Comparison of ENCODE assay signal across 17 cellular contexts in genomic region chr3:32841875-32842505, GRCh38. TPM values are rescaled to one million over a fixed set of nuclear protein-coding genes. Genes with fewer than 3 reads are reported as not detected.
DNase-seq lines count a peak whose midpoint lies in the region; ATAC-seq and TF ChIP-seq lines count a peak whose summit lies in the region.
"Had no signal": no experiment of that assay in that cellular context is flagged by ENCODE, and none has a peak within 500 bp of the region (broad histone marks: within the 10 kb centered on the region; RNA-seq: fewer than 3 reads in every experiment).

No MANE protein-coding gene starts in this region.

- H3K4me1 Mint-ChIP-seq in nephron progenitor cell: peaks cover 92% of the 10 kb centered on the region

- peak overlapping the region; percentile 73 for H3K9ac ChIP-seq in HUES64 (ENCODE audit: low read depth, low read length)

- peak overlapping the region; percentile 98 for H3K27ac Mint-ChIP-seq in nephron progenitor cell
- H3K27ac Mint-ChIP-seq: activated T-cell treated with anti-CD3 and anti-CD28 coated beads, Interleukin-2, amount 50 U/mL, for 24 hours; stimulated activated naive B cell treated with anti-CD40 and anti-IgM and Interleukin-4, amounts not matched to agents 10 μg/mL and 1 μg/mL and 100 μg/mL, for 72 hours had no signal

- H3K4me3 Mint-ChIP-seq in nephron progenitor cell: peak overlapping the region; percentile 58
- H3K4me3 Mint-ChIP-seq: activated T-cell treated with anti-CD3 and anti-CD28 coated beads, Interleukin-2, amount 50 U/mL, for 24 hours; stimulated activated naive B cell treated with anti-CD40 and anti-IgM and Interleukin-4, amounts not matched to agents 10 μg/mL and 1 μg/mL and 100 μg/mL, for 72 hours had no signal

- DNase-seq in Daoy (ENCODE audit: low read depth) (peak; percentile 39), choroid plexus epithelial cell (ENCODE audit: low read depth) (peak; percentile 8), nephron progenitor cell (no peak), NCI-H748 (lab: John Stamatoyannopoulos, UW; ENCODE audit: unreplicated experiment) (no peak)
- DNase-seq in stimulated activated CD4-positive, alpha-beta T cell treated with anti-CD3 and anti-CD28 coated beads, Interleukin-12 subunit alpha, Interleukin-12 subunit beta, amount 100 ng/mL, for 4 hours: no peak
- DNase-seq: activated CD4-positive, CD25-positive, alpha-beta regulatory T cell treated with anti-CD3 and anti-CD28 coated beads, Interleukin-2, amount 50 U/mL, for 72 hours; activated T-cell treated with anti-CD3 and anti-CD28 coated beads, Interleukin-2, amount 50 U/mL, for 24 hours; adrenal gland; DMS79; foreskin melanocyte; kidney; stimulated activated CD4-positive, alpha-beta T cell treated with anti-CD3 and anti-CD28 coated beads, Interleukin-4, amount 100 ng/mL, for 4 hours; stimulated activated naive B cell treated with anti-CD40 and anti-IgM and Interleukin-4, amounts not matched to agents 10 μg/mL and 1 μg/mL and 100 μg/mL, for 72 hours had no signal

- H3K4me3 ChIP-seq in HUES64 (ENCODE audit: low read length) (peak overlapping the region; percentile 41), choroid plexus epithelial cell (ENCODE audit: low read depth, low read length) (no peak overlapping the region)
- H3K4me3 ChIP-seq: adrenal gland, right atrium auricular region had no signal

- no peaks in the 10 kb centered on the region for H3K27me3 ChIP-seq in HUES64 (ENCODE audit: insufficient read depth, low read length)
- H3K27me3 ChIP-seq: right atrium auricular region had no signal

- H3K36me3 Mint-ChIP-seq in nephron progenitor cell (ENCODE audit: low read depth): no peaks in the 10 kb centered on the region
- H3K36me3 Mint-ChIP-seq: stimulated activated naive B cell treated with anti-CD40 and anti-IgM and Interleukin-4, amounts not matched to agents 10 μg/mL and 1 μg/mL and 100 μg/mL, for 72 hours had no signal

- ATAC-seq in GM21381 (IDR thresholded peaks at IDR 0.05; ENCODE audit: unreplicated experiment) (no peak), HG03135 (IDR thresholded peaks at IDR 0.05; ENCODE audit: unreplicated experiment) (no peak)

- H3K36me3 ChIP-seq in HUES64 (ENCODE audit: insufficient read depth, low read length): 0 out of 2 replicates have a peak, but pooled peaks cover 1% of the 10 kb centered on the region
- H3K36me3 ChIP-seq: adrenal gland, right atrium auricular region had no signal

- H3K4me1 ChIP-seq in HUES64 (ENCODE audit: insufficient read depth, low read length): peaks cover 81% of the 10 kb centered on the region
- H3K4me1 ChIP-seq: adrenal gland, right atrium auricular region had no signal

- no peaks in the 10 kb centered on the region for H3K27me3 Mint-ChIP-seq in nephron progenitor cell (ENCODE audit: low read depth, poor library complexity)
- H3K27me3 Mint-ChIP-seq: activated T-cell treated with anti-CD3 and anti-CD28 coated beads, Interleukin-2, amount 50 U/mL, for 24 hours had no signal

- no peaks in the 10 kb centered on the region for H3K9me3 ChIP-seq in HUES64 (ENCODE audit: insufficient read depth, low read depth, low read length)
- H3K9me3 ChIP-seq: adrenal gland, right atrium auricular region had no signal

- TF ChIP-seq CTCF in choroid plexus epithelial cell (conservative IDR thresholded peaks at IDR 0.05; ENCODE audit: low read depth, low read length) (no peak), nephron progenitor cell (IDR thresholded peaks at IDR 0.05) (no peak)

- H3K9me3 Mint-ChIP-seq in nephron progenitor cell: no peaks in the 10 kb centered on the region
- H3K9me3 Mint-ChIP-seq: activated T-cell treated with anti-CD3 and anti-CD28 coated beads, Interleukin-2, amount 50 U/mL, for 24 hours; stimulated activated naive B cell treated with anti-CD40 and anti-IgM and Interleukin-4, amounts not matched to agents 10 μg/mL and 1 μg/mL and 100 μg/mL, for 72 hours had no signal

- H3K27ac ChIP-seq in HUES64 (ENCODE audit: low read depth, low read length): peak overlapping the region; percentile 94
- H3K27ac ChIP-seq: adrenal gland, right atrium auricular region had no signal

- WGBS in HUES64: 42% methylated on average over 5 of the region's 5 CpGs

RNA-seq across cellular contexts. Expression of gene TRIM71, which starts 24.2 kb away (rescaled TPM):
- 0.06 TPM in 1 of 2 replicates, not detected in the other for total RNA-seq in Daoy (2014; rRNA removed; shearing (Covaris generic))
- 82.8 TPM for polyA plus RNA-seq in HUES64 (2013, experiment 1 of 2)
- polyA plus RNA-seq in HUES64 (2013, experiment 2 of 2): 81.5 TPM
- total RNA-seq: right atrium auricular region had no signal
- polyA plus RNA-seq: adrenal gland had no signal

Comparison
In these comparisons a context has a peak if more than half of its experiments do, and no peak if none do; other contexts are left out.
1. DNase-seq: peak in Daoy (single experiment) and choroid plexus epithelial cell (single experiment); none in nephron progenitor cell (single experiment), stimulated activated CD4-positive, alpha-beta T cell treated with anti-CD3 and anti-CD28 coated beads, Interleukin-12 subunit alpha, Interleukin-12 subunit beta, amount 100 ng/mL, for 4 hours (single experiment) and NCI-H748 (single experiment).